ENCODE assay signal across 16 cellular contexts in the genomic region with DNA sequence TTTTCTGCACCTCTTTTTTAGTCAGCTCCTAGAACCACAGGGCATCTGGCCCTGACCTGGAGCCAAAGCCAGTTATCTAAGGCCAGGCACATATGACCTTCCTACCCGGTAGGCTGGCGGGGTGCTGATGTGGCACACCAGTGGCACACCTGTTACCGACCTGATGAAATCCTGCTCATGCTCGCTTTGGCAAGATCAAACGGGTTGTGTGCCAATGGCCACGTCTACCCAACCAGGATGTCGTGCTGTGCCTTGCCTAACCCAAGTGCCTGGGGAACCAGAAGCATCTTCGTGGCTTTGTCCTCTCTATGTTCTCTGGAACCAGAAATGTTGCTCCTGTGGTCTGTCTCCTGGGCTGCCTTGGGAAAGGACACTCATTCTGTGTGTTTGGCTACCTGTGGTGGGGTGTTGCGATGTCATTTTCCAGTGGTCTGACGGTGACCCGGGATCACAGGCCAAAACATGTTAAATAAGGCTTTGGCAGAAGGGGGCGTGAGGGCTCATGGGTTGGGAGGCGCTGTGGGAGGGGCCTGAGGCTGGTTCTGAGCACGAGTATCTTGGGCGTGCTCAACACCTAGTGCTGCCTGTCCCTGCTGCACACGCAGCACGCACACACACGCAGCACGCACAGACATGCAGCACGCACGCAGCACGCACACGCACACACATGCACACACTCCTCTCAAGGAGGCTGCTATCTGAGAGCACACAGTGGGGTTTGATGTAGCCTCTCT. TPM values are rescaled to one million over a fixed set of nuclear protein-coding genes. Genes with fewer than 3 reads are reported as not detected.
A peak's percentile ranks its signal among the peaks of the same experiment; 100 is the strongest.
DNase-seq lines count a peak whose midpoint lies in the region; ATAC-seq, FAIRE-seq and TF ChIP-seq lines count a peak whose summit lies in the region.
"Had no signal": no experiment of that assay in that cellular context is flagged by ENCODE, and none has a peak within 500 bp of the region (broad histone marks: within the 10 kb centered on the region; RNA-seq: fewer than 3 reads in every experiment).

No MANE protein-coding gene starts in this region.

- intact Hi-C loops in mammary epithelial cell (cut with micrococcal nuclease), result no loop called here
- intact Hi-C loops in MCF 10A (cut with micrococcal nuclease), result no loop called here
- intact Hi-C loops in body of pancreas (cut with DNase I), result no loop called here
- intact Hi-C loops in kidney (cut with DNase I), result no loop called here
- intact Hi-C loops in stomach (cut with DNase I; ENCODE audit: low total_unique reads), result no loop called here

- H3K4me2 ChIP-seq in mammary epithelial cell (ENCODE audit: insufficient read depth, low read depth, low read length), result no peak overlapping the region

- POLR2A ChIA-PET in MCF 10A (lab: Yijun Ruan, JAX), result no interaction called here

- WGBS in mammary epithelial cell (ENCODE audit: low coverage, missing lambda C conversion rate), result 48% methylated on average over 12 of the region's 23 CpGs
- 66 to 84% methylated on average over 12 to 23 of the region's 23 CpGs for WGBS in body of pancreas, 2 donors
- WGBS in stomach, 5 donors, result 50 to 66% (median 63%) methylated on average over 19 to 23 of the region's 23 CpGs

- TF ChIP-seq CTCF in mammary epithelial cell (conservative IDR thresholded peaks at IDR 0.05 in 1 of 2, IDR thresholded peaks at IDR 0.05 in 1 of 2; ENCODE audit: extremely low read depth in 1 of 2, insufficient read depth in 1 of 2, low read depth in 1 of 2, low read length in 2 of 2) (no peak), MCF 10A (IDR thresholded peaks at IDR 0.05; ENCODE audit: unreplicated experiment) (no peak), body of pancreas (IDR thresholded peaks at IDR 0.05) (no peak), kidney (IDR thresholded peaks at IDR 0.05; ENCODE audit: borderline replicate concordance, extremely low read depth, insufficient read depth) (no peak), stomach (IDR thresholded peaks at IDR 0.05) (no peak)

- no peak for FAIRE-seq in kidney (lab: Jason Lieb, UNC)

- dilution Hi-C loops in mammary epithelial cell (cut with HindIII; ENCODE audit: low sequenced_read_pairs), result loop anchor here (5.0 to 10.0 kb wide), 3 partner anchors 53 to 136 kb away; a partner anchor contains a TSS

- H3K27me3 Mint-ChIP-seq in MCF 10A (ENCODE audit: insufficient read depth, unreplicated experiment), result no peaks in the 10 kb centered on the region
- H3K27me3 Mint-ChIP-seq: activated B cell treated with CpG ODN at 0.5 μM for 24 hours; naive thymus-derived CD4-positive, alpha-beta T cell had no signal

- H3K4me3 Mint-ChIP-seq in MCF 10A (ENCODE audit: unreplicated experiment), result no peak overlapping the region
- H3K4me3 Mint-ChIP-seq: activated B cell treated with CpG ODN at 0.5 μM for 24 hours; activated T-helper 1 cell treated with anti-CD3 and anti-CD28 coated beads, Interleukin-12 subunit alpha, Interleukin-12 subunit beta, Interleukin-2, Interleukin-4 antibody, amounts not matched to agents 30 ng/mL and 10 ng/mL and 1 ng/mL, durations not matched to agents 14 hours and 24 hours and 36 hours; immature natural killer cell had no signal

- H3K9me3 Mint-ChIP-seq in MCF 10A (ENCODE audit: unreplicated experiment), result no peaks in the 10 kb centered on the region
- H3K9me3 Mint-ChIP-seq: activated B cell treated with CpG ODN at 0.5 μM for 24 hours; activated T-helper 1 cell treated with anti-CD3 and anti-CD28 coated beads, Interleukin-12 subunit alpha, Interleukin-12 subunit beta, Interleukin-2, Interleukin-4 antibody, amounts not matched to agents 30 ng/mL and 10 ng/mL and 1 ng/mL, durations not matched to agents 14 hours and 24 hours and 36 hours; immature natural killer cell had no signal

- ATAC-seq in body of pancreas, result peak; percentile 77
- no peak for ATAC-seq in HG03521 (IDR thresholded peaks at IDR 0.05; ENCODE audit: unreplicated experiment)
- ATAC-seq: naive thymus-derived CD4-positive, alpha-beta T cell; SK-N-SH treated with all-trans-retinoic acid at 6 μM for 48 hours had no signal

- H3K36me3 Mint-ChIP-seq in MCF 10A (ENCODE audit: insufficient read depth, unreplicated experiment), result peaks cover 63% of the 10 kb centered on the region

- H3K4me1 ChIP-seq in mammary epithelial cell (ENCODE audit: insufficient read depth, low read length) (no peaks in the 10 kb centered on the region), body of pancreas (peaks cover 16% of the 10 kb centered on the region), kidney (ENCODE audit: control insufficient read depth in 1 of 2, insufficient read depth in 1 of 2, low read depth in 1 of 2, low read length in 2 of 2) (no peaks in the 10 kb centered on the region), stomach (peaks cover 5 to 35% (median 17%) of the 10 kb centered on the region in 4 donors)

- no peak overlapping the region for H3K9ac ChIP-seq in mammary epithelial cell (ENCODE audit: insufficient read depth, low read length)
- H3K9ac ChIP-seq in kidney (ENCODE audit: low read length in 2 of 2), result no peak overlapping the region

- CTCF ChIA-PET in mammary epithelial cell (lab: Charles Lee; ENCODE audit: low non-redundant PET), result no interaction called here
- CTCF ChIA-PET in MCF 10A (lab: Yijun Ruan, JAX), result no interaction called here

- H3K4me3 ChIP-seq in mammary epithelial cell (replicated peaks in 1 of 3; ENCODE audit: insufficient read depth in 1 of 3, low read depth in 2 of 3, low read length in 3 of 3) (no peak overlapping the region), body of pancreas (no peak overlapping the region), kidney (ENCODE audit: low read length in 2 of 2) (no peak overlapping the region), stomach (no peak overlapping the region)
- H3K4me3 ChIP-seq: breast epithelium had no signal

- in situ Hi-C loops in mammary epithelial cell (cut with MboI; ENCODE audit: low sequenced_read_pairs in 2 of 2), result loop anchor here in 1 of 2 donors (25.0 kb wide), 1 partner anchor 378 kb away; no protein-coding TSS in a partner anchor

- no peaks in the 10 kb centered on the region for H3K9me3 ChIP-seq in mammary epithelial cell (replicated peaks; ENCODE audit: insufficient read depth, low read length)
- no peaks in the 10 kb centered on the region for H3K9me3 ChIP-seq in body of pancreas
- H3K9me3 ChIP-seq in kidney (ENCODE audit: control insufficient read depth in 1 of 2, low read length in 2 of 2), result no peaks in the 10 kb centered on the region
- no peaks in the 10 kb centered on the region for H3K9me3 ChIP-seq in stomach
- H3K9me3 ChIP-seq: breast epithelium had no signal

- no peaks in the 10 kb centered on the region for H4K20me1 ChIP-seq in mammary epithelial cell (ENCODE audit: insufficient read depth, low read length)

- no peak overlapping the region for H2AFZ ChIP-seq in mammary epithelial cell (ENCODE audit: low read depth, low read length)

- peak; percentile 17 for DNase-seq in mammary epithelial cell
- DNase-seq in MCF 10A (ENCODE audit: unreplicated experiment), result no peak
- DNase-seq in body of pancreas, result peak; percentile 73 to 91 (median 90)
- peak; percentile 45 for DNase-seq in kidney
- DNase-seq in stomach, result peak; percentile 77
- DNase-seq in C1 segment of cervical spinal cord (lab: John Stamatoyannopoulos, UW), result no peak
- no peak for DNase-seq in NCI-H345 (lab: John Stamatoyannopoulos, UW)
- DNase-seq: activated B cell treated with CpG ODN at 0.5 μM for 24 hours; DMS53; immature natural killer cell; naive thymus-derived CD4-positive, alpha-beta T cell; NCI-H2029 had no signal

- TF ChIP-seq POLR2A in body of pancreas (IDR thresholded peaks at IDR 0.05) (no peak), stomach (IDR thresholded peaks at IDR 0.05) (no peak)

- no peak for TF ChIP-seq EP300 in stomach (IDR thresholded peaks at IDR 0.05)

- H3K27ac ChIP-seq in mammary epithelial cell (ENCODE audit: insufficient read depth, low read depth, low read length) (no peak overlapping the region), body of pancreas (peak overlapping the region; percentile 35 to 66 (median 44)), kidney (ENCODE audit: low read depth in 2 of 2, low read length in 2 of 2) (no peak overlapping the region), stomach (peak overlapping the region in 2 of 5 donors; percentile 5 to 14)

- H3K4me1 Mint-ChIP-seq in MCF 10A (ENCODE audit: insufficient read depth, unreplicated experiment), result no peaks in the 10 kb centered on the region
- H3K4me1 Mint-ChIP-seq: activated B cell treated with CpG ODN at 0.5 μM for 24 hours; naive thymus-derived CD4-positive, alpha-beta T cell had no signal

- BruUV-seq in mammary epithelial cell (replicated peaks; lab: Mats Ljungman, UMichigan) (no TSS peak), MCF 10A (replicated peaks; lab: Mats Ljungman, UMichigan) (no TSS peak)

- H3K27me3 ChIP-seq in mammary epithelial cell (ENCODE audit: insufficient read depth, low read length) (no peaks in the 10 kb centered on the region), body of pancreas (no peaks in the 10 kb centered on the region), stomach (no peaks in the 10 kb centered on the region)
- H3K27me3 ChIP-seq: breast epithelium had no signal

- H3K79me2 ChIP-seq in mammary epithelial cell (ENCODE audit: insufficient read depth, low read length), result peaks cover 5% of the 10 kb centered on the region

- H3K27ac Mint-ChIP-seq in MCF 10A (ENCODE audit: low read depth, unreplicated experiment), result no peak overlapping the region
- H3K27ac Mint-ChIP-seq: activated B cell treated with CpG ODN at 0.5 μM for 24 hours; activated T-helper 1 cell treated with anti-CD3 and anti-CD28 coated beads, Interleukin-12 subunit alpha, Interleukin-12 subunit beta, Interleukin-2, Interleukin-4 antibody, amounts not matched to agents 30 ng/mL and 10 ng/mL and 1 ng/mL, durations not matched to agents 14 hours and 24 hours and 36 hours had no signal

- H3K36me3 ChIP-seq in mammary epithelial cell (ENCODE audit: insufficient read depth, low read length) (peaks cover 24% of the 10 kb centered on the region), body of pancreas (replicated peaks in 1 of 2; ENCODE audit: insufficient read depth in 1 of 2, low read depth in 2 of 2) (peaks cover 0 to 33% of the 10 kb centered on the region in 2 donors), kidney (ENCODE audit: control insufficient read depth in 1 of 2, insufficient read depth in 2 of 2, low read length in 2 of 2) (peaks cover 24 to 31% of the 10 kb centered on the region in 2 donors), stomach (peaks cover 56 to 100% (median 99%) of the 10 kb centered on the region in 4 donors)
- H3K36me3 ChIP-seq: breast epithelium had no signal

RNA-seq across cellular contexts. Expression of a gene that starts 27.9 kb away (rescaled TPM):
- total RNA-seq in mammary epithelial cell, result 10 to 100 TPM; 27.0 to 85.4 TPM
- 7.0 TPM for polyA plus RNA-seq in mammary epithelial cell
- 41.3 TPM for polyA minus RNA-seq in mammary epithelial cell
- total RNA-seq in MCF 10A (2022), result 70.4 and 87.7 TPM in 2 replicates
- 1 to 10 TPM; 5.3 to 9.6 TPM for total RNA-seq in body of pancreas
- total RNA-seq in kidney, result 40.6 TPM
- 12.8 TPM for polyA plus RNA-seq in kidney (ENCODE audit: insufficient read depth, low read depth, low replicate concordance)
- 10 to 100 TPM in 3 of 5 donors, 1 to 10 TPM in 2; 2.3 to 48.3 (median 11.7) TPM for total RNA-seq in stomach
- polyA plus RNA-seq in stomach, result 10 to 100 TPM in 2 of 3 donors, 1 to 10 TPM in 1; 9.5 to 16.6 (median 11.0) TPM

RNA-seq across cellular contexts. Expression of a gene that starts 28.4 kb away (rescaled TPM):
- total RNA-seq in mammary epithelial cell (10 to 100 TPM; 51.3 to 62.8 TPM), MCF 10A (2022) (43.9 and 50.6 TPM in 2 replicates), body of pancreas (10 to 100 TPM; 34.6 to 39.4 TPM), kidney (85.6 TPM), stomach (100 to 1,000 TPM in 1 of 5 donors, 10 to 100 TPM in 4; 30.4 to 119 (median 51.4) TPM)
- polyA plus RNA-seq in mammary epithelial cell (28.8 TPM), kidney (ENCODE audit: insufficient read depth, low read depth, low replicate concordance) (74.0 TPM), stomach (10 to 100 TPM; 24.1 to 51.6 (median 29.9) TPM)
- 62.1 TPM for polyA minus RNA-seq in mammary epithelial cell

Comparison
In these comparisons a context has a peak if more than half of its experiments do, and no peak if none do; other contexts are left out.
1. DNase-seq: peak in mammary epithelial cell (single experiment), body of pancreas (4 of 4), kidney (single experiment) and stomach (single experiment); none in MCF 10A (single experiment), C1 segment of cervical spinal cord (0 of 14) and NCI-H345 (single experiment).
2. H3K27ac ChIP-seq: peak in body of pancreas (4 of 4); none in mammary epithelial cell (single experiment) and kidney (0 of 2).